1 cellular context compared by ENCODE assay signal in genomic region chr3:11545186-11545851, GRCh38.
TF ChIP-seq lines count a peak whose summit lies in the region.

No MANE protein-coding gene starts in this region.

TF ChIP-seq in H1, 55 proteins besides CTCF, POLR2A, EP300 and RAD21:
- TF ChIP-seq RXRA (IDR thresholded peaks at IDR 0.05; ENCODE audit: insufficient read depth, low read depth, low read length), result no peak
- TF ChIP-seq CREB1 (IDR thresholded peaks at IDR 0.05), result no peak
- TF ChIP-seq CHD7 (IDR thresholded peaks at IDR 0.05; ENCODE audit: insufficient replicate concordance, low read length), result no peak
- TF ChIP-seq CHD1 (IDR thresholded peaks at IDR 0.05; ENCODE audit: low read depth, low read length), result no peak
- TF ChIP-seq SIN3A (conservative IDR thresholded peaks at IDR 0.05 in 1 of 2, IDR thresholded peaks at IDR 0.05 in 1 of 2; ENCODE audit: low read depth in 1 of 2, low read length in 2 of 2), result no peak
